ENCODE assay signal across 15 cellular contexts in the genomic region with DNA sequence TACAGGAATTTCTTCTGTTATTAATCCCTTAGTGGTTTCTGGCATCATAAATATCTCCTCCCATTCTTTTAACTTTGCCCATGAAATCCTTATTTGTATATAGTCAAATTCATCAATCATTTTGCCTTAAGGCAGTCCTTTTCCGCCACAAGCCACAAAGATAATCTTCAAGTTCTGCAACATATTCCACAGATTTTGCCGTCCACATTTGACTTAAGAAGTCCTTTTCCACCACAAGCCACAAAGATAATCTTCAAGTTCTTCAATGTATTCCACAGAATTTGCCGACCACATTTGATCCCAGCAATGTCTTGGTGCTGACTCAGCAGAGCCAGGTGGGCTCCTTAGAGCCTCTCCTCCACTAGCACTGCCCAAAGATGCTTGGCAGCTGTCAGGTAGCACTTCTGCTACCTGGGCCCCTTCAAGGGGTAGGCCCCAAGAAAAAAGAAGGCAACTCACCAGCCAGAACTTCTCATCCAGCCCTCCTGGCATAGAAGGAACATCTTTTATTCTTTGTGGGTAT.
"Had no signal": no experiment of that assay in that cellular context is flagged by ENCODE, and none has a peak within 500 bp of the region (broad histone marks: within the 10 kb centered on the region; RNA-seq: fewer than 3 reads in every experiment).

No MANE protein-coding gene starts in this region.

- H3K4me1 Mint-ChIP-seq: activated CD4-positive, alpha-beta T cell treated with anti-CD3 and anti-CD28 coated beads for 36 hours; mesothelial cell of epicardium had no signal

- H3K9me3 ChIP-seq: body of pancreas, colonic mucosa, neutrophil, pancreas had no signal

- H3K27ac Mint-ChIP-seq: activated CD4-positive, alpha-beta memory T cell treated with anti-CD3 and anti-CD28 coated beads for 36 hours; activated CD4-positive, alpha-beta T cell treated with anti-CD3 and anti-CD28 coated beads for 36 hours; activated naive CD8-positive, alpha-beta T cell; endodermal cell; mesothelial cell of epicardium; natural killer cell treated with Interleukin-12 subunit alpha and Interleukin-12 subunit beta and Interleukin-15 and Interleukin-18, amount 100 ng/mL, for 72 hours; stimulated activated naive B cell treated with anti-CD40 and anti-IgM and Interleukin-4, amounts not matched to agents 10 μg/mL and 1 μg/mL and 100 μg/mL, for 72 hours had no signal

- H3K27ac ChIP-seq: body of pancreas, colonic mucosa, epithelial cell of prostate, neutrophil, pancreas had no signal

- DNase-seq: amniotic stem cell had no signal

- H3K27me3 ChIP-seq: body of pancreas, colonic mucosa, neutrophil, pancreas had no signal

- H3K4me3 Mint-ChIP-seq: activated CD4-positive, alpha-beta memory T cell treated with anti-CD3 and anti-CD28 coated beads for 36 hours; activated CD4-positive, alpha-beta T cell treated with anti-CD3 and anti-CD28 coated beads for 36 hours; activated naive CD8-positive, alpha-beta T cell; endodermal cell; mesothelial cell of epicardium; natural killer cell treated with Interleukin-12 subunit alpha and Interleukin-12 subunit beta and Interleukin-15 and Interleukin-18, amount 100 ng/mL, for 72 hours; stimulated activated naive B cell treated with anti-CD40 and anti-IgM and Interleukin-4, amounts not matched to agents 10 μg/mL and 1 μg/mL and 100 μg/mL, for 72 hours had no signal

- H3K27me3 Mint-ChIP-seq: activated CD4-positive, alpha-beta memory T cell treated with anti-CD3 and anti-CD28 coated beads for 36 hours; activated CD4-positive, alpha-beta T cell treated with anti-CD3 and anti-CD28 coated beads for 36 hours; activated naive CD8-positive, alpha-beta T cell; natural killer cell treated with Interleukin-12 subunit alpha and Interleukin-12 subunit beta and Interleukin-15 and Interleukin-18, amount 100 ng/mL, for 72 hours; stimulated activated naive B cell treated with anti-CD40 and anti-IgM and Interleukin-4, amounts not matched to agents 10 μg/mL and 1 μg/mL and 100 μg/mL, for 72 hours had no signal

- H3K4me3 ChIP-seq: body of pancreas, colonic mucosa, lung, pancreas had no signal

- H3K36me3 ChIP-seq: colonic mucosa, pancreas, WERI-Rb-1 had no signal

- H3K36me3 Mint-ChIP-seq: activated naive CD8-positive, alpha-beta T cell; natural killer cell treated with Interleukin-12 subunit alpha and Interleukin-12 subunit beta and Interleukin-15 and Interleukin-18, amount 100 ng/mL, for 72 hours had no signal
